ENCODE assay signal across 20 cellular contexts in the genomic region with DNA sequence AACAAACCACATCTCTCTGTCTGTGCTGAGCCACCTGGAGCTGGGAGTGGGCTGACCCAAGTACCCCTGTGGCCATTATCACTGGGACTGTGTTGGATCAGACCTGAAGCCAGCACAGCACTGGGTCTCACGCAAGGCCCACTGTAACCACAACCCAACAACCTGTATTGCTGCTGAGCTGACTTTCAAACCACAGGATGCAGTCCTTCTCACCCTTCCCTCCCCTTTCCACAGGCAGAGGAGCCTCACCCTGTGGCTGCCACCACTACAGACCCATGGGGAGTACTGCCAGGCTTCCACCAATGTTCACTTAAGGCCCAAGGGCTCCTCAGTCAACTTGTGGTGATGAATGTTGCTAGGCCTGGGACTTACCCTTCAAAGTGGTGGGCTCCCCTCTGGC.
"Had no signal": no experiment of that assay in that cellular context is flagged by ENCODE, and none has a peak within 500 bp of the region (broad histone marks: within the 10 kb centered on the region; RNA-seq: fewer than 3 reads in every experiment).

No MANE protein-coding gene starts in this region.

- ATAC-seq: effector memory CD8-positive, alpha-beta T cell; left colon; left ventricle myocardium superior; psoas muscle; right lobe of liver; stimulated activated memory B cell treated with anti-CD40 and anti-IgM and Interleukin-4, amounts not matched to agents 10 μg/mL and 1 μg/mL and 100 μg/mL, for 72 hours; stimulated activated naive CD8-positive, alpha-beta T cell treated with anti-CD3 and anti-CD28 coated beads, Interleukin-15, amount 100 ng/mL, for 72 hours had no signal

- H3K27ac ChIP-seq: epithelial cell of prostate, hepatocyte, neutrophil, psoas muscle, right lobe of liver, thoracic aorta, transverse colon had no signal

- DNase-seq: effector memory CD8-positive, alpha-beta T cell; foreskin melanocyte; head of caudate nucleus; left colon; left ventricle myocardium superior; mesendoderm; naive B cell; psoas muscle; retina; right lobe of liver; stimulated activated CD4-positive, alpha-beta T cell treated with anti-CD3 and anti-CD28 coated beads, Interleukin-4, amount 100 ng/mL, for 1 hour; stimulated activated CD8-positive, alpha-beta memory T cell treated with anti-CD3 and anti-CD28 coated beads, Interleukin-4, amount 100 ng/mL, for 48 hours; stimulated activated naive CD8-positive, alpha-beta T cell treated with anti-CD3 and anti-CD28 coated beads, Interleukin-15, amount 100 ng/mL, for 72 hours; transverse colon had no signal

- H3K4me3 ChIP-seq: hepatocyte, lung, psoas muscle, right lobe of liver, thoracic aorta, transverse colon had no signal

- H3K4me2 ChIP-seq: hepatocyte had no signal

- H3K27me3 ChIP-seq: hepatocyte, neutrophil, right lobe of liver, transverse colon had no signal

- H3K79me2 ChIP-seq: hepatocyte had no signal

- H2AFZ ChIP-seq: hepatocyte had no signal

- H3K27ac Mint-ChIP-seq: stimulated activated memory B cell treated with anti-CD40 and anti-IgM and Interleukin-4, amounts not matched to agents 10 μg/mL and 1 μg/mL and 100 μg/mL, for 72 hours; stimulated activated naive CD8-positive, alpha-beta T cell treated with anti-CD3 and anti-CD28 coated beads, Interleukin-15, amount 100 ng/mL, for 72 hours had no signal

- H3K4me3 Mint-ChIP-seq: stimulated activated memory B cell treated with anti-CD40 and anti-IgM and Interleukin-4, amounts not matched to agents 10 μg/mL and 1 μg/mL and 100 μg/mL, for 72 hours; stimulated activated naive CD8-positive, alpha-beta T cell treated with anti-CD3 and anti-CD28 coated beads, Interleukin-15, amount 100 ng/mL, for 72 hours had no signal

- H3K4me1 ChIP-seq: psoas muscle, right lobe of liver, transverse colon had no signal

- H3K9me3 ChIP-seq: neutrophil, right lobe of liver had no signal

- H3K27me3 Mint-ChIP-seq: effector memory CD8-positive, alpha-beta T cell; naive B cell; stimulated activated memory B cell treated with anti-CD40 and anti-IgM and Interleukin-4, amounts not matched to agents 10 μg/mL and 1 μg/mL and 100 μg/mL, for 72 hours; stimulated activated naive CD8-positive, alpha-beta T cell treated with anti-CD3 and anti-CD28 coated beads, Interleukin-15, amount 100 ng/mL, for 72 hours had no signal

- H3K36me3 ChIP-seq: neutrophil had no signal

- H3K4me1 Mint-ChIP-seq: stimulated activated naive CD8-positive, alpha-beta T cell treated with anti-CD3 and anti-CD28 coated beads, Interleukin-15, amount 100 ng/mL, for 72 hours had no signal
